20 cellular contexts compared by ENCODE assay signal in genomic region chr2:929965-930364, GRCh38. TPM values are rescaled to one million over a fixed set of nuclear protein-coding genes. Genes with fewer than 3 reads are reported as not detected.
DNase-seq lines count a peak whose midpoint lies in the region; ATAC-seq, FAIRE-seq and TF ChIP-seq lines count a peak whose summit lies in the region.
"Had no signal": no experiment of that assay in that cellular context is flagged by ENCODE, and none has a peak within 500 bp of the region (broad histone marks: within the 10 kb centered on the region; RNA-seq: fewer than 3 reads in every experiment).

No MANE protein-coding gene starts in this region.

- H3K27me3 Mint-ChIP-seq in endodermal cell (ENCODE audit: insufficient read depth) = peaks cover 12% of the 10 kb centered on the region
- H3K27me3 Mint-ChIP-seq in CD8-positive, alpha-beta T cell (ENCODE audit: low read depth) = peaks cover 3% of the 10 kb centered on the region
- H3K27me3 Mint-ChIP-seq: CD4-positive, CD25-positive, alpha-beta regulatory T cell had no signal

- no peaks in the 10 kb centered on the region for H4K20me1 ChIP-seq in HepG2 (ENCODE audit: insufficient read depth, low read length)

- DNase-seq in endodermal cell (peak; percentile 22), HepG2 (ENCODE audit: low spot score) (no peak), sciatic nerve (ENCODE audit: low spot score) (peak; percentile 33), NCI-H2081 treated with DMSO at 0.1 percent for 48 hours (lab: John Stamatoyannopoulos, UW) (no peak), RKO (ENCODE audit: low spot score) (no peak), urothelium cell line (ENCODE audit: low spot score) (no peak)
- DNase-seq in CD8-positive, alpha-beta T cell = no peak
- DNase-seq: ACHN; BE2C; C1 segment of cervical spinal cord; CD4-positive, CD25-positive, alpha-beta regulatory T cell; H7 had no signal

- no peaks in the 10 kb centered on the region for H3K4me1 ChIP-seq in endodermal cell (ENCODE audit: control insufficient read depth, insufficient read depth, low read length)
- no peaks in the 10 kb centered on the region for H3K4me1 ChIP-seq in HepG2 (ENCODE audit: insufficient read depth, low read length)
- no peaks in the 10 kb centered on the region for H3K4me1 ChIP-seq in CD8-positive, alpha-beta T cell (ENCODE audit: insufficient read depth, low read length)
- H3K4me1 ChIP-seq: BE2C had no signal

- no peak overlapping the region for H3K4me3 ChIP-seq in endodermal cell (ENCODE audit: low read length)
- no peak overlapping the region for H3K4me3 ChIP-seq in HepG2 (replicated peaks in 1 of 3; ENCODE audit: insufficient read depth in 1 of 3, low read depth in 2 of 3, low read length in 3 of 3)
- H3K4me3 ChIP-seq in CD8-positive, alpha-beta T cell (ENCODE audit: low read depth, low read length) = no peak overlapping the region
- H3K4me3 ChIP-seq: GM23338 had no signal

- TF ChIP-seq EP300 in HepG2 (IDR thresholded peaks at IDR 0.05; ENCODE audit: low read depth in 2 of 2, low read length in 2 of 2) (no peak), HepG2 (CRISPR knock-in tag; IDR thresholded peaks at IDR 0.05; ENCODE audit: borderline replicate concordance) (no peak)

- WGBS in endodermal cell (ENCODE audit: insufficient coverage in 1 of 2, insufficient read length in 1 of 2), 2 experiments = 93 to 98% methylated on average over 12 to 18 of the region's 18 CpGs
- WGBS in HepG2 (ENCODE audit: low lambda C conversion rate) = 58% methylated on average over 13 of the region's 18 CpGs

- peaks cover 9% of the 10 kb centered on the region for H3K9me3 Mint-ChIP-seq in endodermal cell
- H3K9me3 Mint-ChIP-seq in CD8-positive, alpha-beta T cell = no peaks in the 10 kb centered on the region

- H3K4me1 Mint-ChIP-seq in endodermal cell = peaks cover 12% of the 10 kb centered on the region
- H3K4me1 Mint-ChIP-seq in CD8-positive, alpha-beta T cell (ENCODE audit: low read depth) = no peaks in the 10 kb centered on the region
- H3K4me1 Mint-ChIP-seq: CD4-positive, CD25-positive, alpha-beta regulatory T cell had no signal

- TF ChIP-seq POLR2A in HepG2 (IDR thresholded peaks at IDR 0.05; ENCODE audit: insufficient read depth in 1 of 2, low read depth in 2 of 2, low read length in 2 of 2) = no peak

- intact Hi-C loops in HepG2 (cut with micrococcal nuclease; ENCODE audit: unreplicated experiment) = loop anchor here (5.0 kb wide), 1 partner anchor 438 kb away; no protein-coding TSS in a partner anchor
- intact Hi-C loops in sciatic nerve (cut with DNase I) = no loop called here
- intact Hi-C loops in CD8-positive, alpha-beta T cell (cut with DNase I, micrococcal nuclease) = no loop called here

- no peak overlapping the region for H3K27ac Mint-ChIP-seq in endodermal cell
- H3K27ac Mint-ChIP-seq in CD8-positive, alpha-beta T cell = no peak overlapping the region
- H3K27ac Mint-ChIP-seq: GM23338 had no signal

- H3K36me3 ChIP-seq in endodermal cell (ENCODE audit: control insufficient read depth, insufficient read depth, low read length) = no peaks in the 10 kb centered on the region
- no peaks in the 10 kb centered on the region for H3K36me3 ChIP-seq in HepG2 (replicated peaks in 1 of 2; ENCODE audit: control insufficient read depth in 1 of 2, insufficient read depth in 2 of 2, low read length in 2 of 2)
- no peaks in the 10 kb centered on the region for H3K36me3 ChIP-seq in CD8-positive, alpha-beta T cell (ENCODE audit: insufficient read depth, low read length)
- H3K36me3 ChIP-seq: BE2C had no signal

- H3K9ac ChIP-seq in endodermal cell (ENCODE audit: extremely low read depth, low read length, poor library complexity, severe bottlenecking) (no peak overlapping the region), HepG2 (ENCODE audit: insufficient read depth, low read depth, low read length) (no peak overlapping the region)

- ATAC-seq in HepG2 (peak; percentile 31; the same call in 1 of the 3 replicates), sciatic nerve (no peak)
- no peak for ATAC-seq in CD8-positive, alpha-beta T cell
- ATAC-seq: GM23338, HCT116 had no signal

- H3K36me3 Mint-ChIP-seq in endodermal cell (ENCODE audit: low read depth) = no peaks in the 10 kb centered on the region
- H3K36me3 Mint-ChIP-seq in CD8-positive, alpha-beta T cell = no peaks in the 10 kb centered on the region
- H3K36me3 Mint-ChIP-seq: CD4-positive, CD25-positive, alpha-beta regulatory T cell had no signal

- H3K4me2 ChIP-seq in HepG2 (ENCODE audit: low read depth, low read length) = no peak overlapping the region
- H3K4me2 ChIP-seq: GM23338 had no signal

- no peak overlapping the region for H3K4me3 Mint-ChIP-seq in endodermal cell
- no peak overlapping the region for H3K4me3 Mint-ChIP-seq in CD8-positive, alpha-beta T cell
- H3K4me3 Mint-ChIP-seq: CD4-positive, CD25-positive, alpha-beta regulatory T cell; GM23338 had no signal

- TF ChIP-seq CTCF in endodermal cell (conservative IDR thresholded peaks at IDR 0.05) (no peak), HepG2 (CRISPR knock-in tag; IDR thresholded peaks at IDR 0.05) (no peak)
- no peak for TF ChIP-seq CTCF in CD8-positive, alpha-beta T cell (IDR thresholded peaks at IDR 0.05)

- no peaks in the 10 kb centered on the region for H3K79me2 ChIP-seq in HepG2 (ENCODE audit: insufficient read depth, low read length)

- POLR2A ChIA-PET in HepG2 (lab: Yijun Ruan, JAX) = no interaction called here
- POLR2A ChIA-PET in CD8-positive, alpha-beta T cell (lab: Charles Lee) = no interaction called here

- H3K27me3 ChIP-seq in endodermal cell (ENCODE audit: control insufficient read depth, insufficient read depth, low read length, poor library complexity, severe bottlenecking) (no peaks in the 10 kb centered on the region), HepG2 (ENCODE audit: control insufficient read depth in 1 of 2, insufficient read depth in 2 of 2, low read length in 2 of 2) (peaks cover 7 to 39% of the 10 kb centered on the region in 2 experiments; a peak in 4 of 5 replicates)
- no peaks in the 10 kb centered on the region for H3K27me3 ChIP-seq in CD8-positive, alpha-beta T cell (ENCODE audit: insufficient read depth, low read length)
- H3K27me3 ChIP-seq: BE2C had no signal

- no peak overlapping the region for H3K27ac ChIP-seq in endodermal cell (ENCODE audit: low read depth, low read length)
- no peak overlapping the region for H3K27ac ChIP-seq in HepG2 (ENCODE audit: extremely low read length, insufficient read depth, low read length)
- H3K27ac ChIP-seq in CD8-positive, alpha-beta T cell (ENCODE audit: low read depth, low read length) = no peak overlapping the region

- in situ Hi-C loops in HepG2 (cut with HindIII; ENCODE audit: extremely low pct_ligation_motif_present, low pct_unique_long_range_greater_than_20kb) = no loop called here

- CTCF ChIA-PET in HepG2 (lab: Yijun Ruan, JAX; ENCODE audit: low intra/inter-chr PET ratio, low total read pairs) = no interaction called here
- CTCF ChIA-PET in CD8-positive, alpha-beta T cell (lab: Charles Lee) = no interaction called here

- FAIRE-seq in HepG2 (lab: Jason Lieb, UNC) = no peak
- no peak for FAIRE-seq in urothelium cell line (lab: Jason Lieb, UNC)
- FAIRE-seq: A204.1, D721Med, G401.6, GM12891 had no signal

- H2AFZ ChIP-seq in HepG2 (ENCODE audit: low read length) = no peak overlapping the region
- H2AFZ ChIP-seq: GM23338 had no signal

- TF ChIP-seq RAD21 in HepG2 (CRISPR knock-in tag; IDR thresholded peaks at IDR 0.05) = no peak

- no peaks in the 10 kb centered on the region for H3K9me3 ChIP-seq in endodermal cell (ENCODE audit: control insufficient read depth, low read length)
- H3K9me3 ChIP-seq in HepG2 (ENCODE audit: low read length) = peaks cover under 1% of the 10 kb centered on the region; the same call in 1 of the 2 replicates
- no peaks in the 10 kb centered on the region for H3K9me3 ChIP-seq in CD8-positive, alpha-beta T cell (ENCODE audit: low read length)
- H3K9me3 ChIP-seq: BE2C, Caco-2 had no signal

- no TSS peak for BruUV-seq in HepG2 (replicated peaks; lab: Mats Ljungman, UMichigan)

TF ChIP-seq in HepG2, 621 proteins besides CTCF, POLR2A, EP300 and RAD21:
- TF ChIP-seq ZNF232 (CRISPR knock-in tag; IDR thresholded peaks at IDR 0.05; ENCODE audit: borderline replicate concordance) (no peak), SMC3 (IDR thresholded peaks at IDR 0.05; ENCODE audit: low read length) (no peak), ZFP36L2 (CRISPR knock-in tag; IDR thresholded peaks at IDR 0.05) (no peak)

RNA-seq across cellular contexts. Expression of gene SNTG2, which starts 20.7 kb away (rescaled TPM):
- total RNA-seq in endodermal cell (10 to 100 TPM in 1 of 2 donors, 1 to 10 TPM in 1; 4.1 to 11.9 TPM), HepG2 (2016; rRNA removed; fragmentation: Illumina TruSeq; extraction: Trizol) (not detected in 2 replicates), sciatic nerve (4.4 TPM)
- 1.9 TPM for polyA plus RNA-seq in endodermal cell (2013, experiment 1 of 2)
- polyA plus RNA-seq in endodermal cell (2013, experiment 2 of 2) = 1.2 TPM
- total RNA-seq in HepG2 (2016; cell fraction: cytosol; rRNA removed; fragmentation: Illumina TruSeq; extraction: Trizol; ENCODE audit: low read depth) = not detected in 2 replicates
- not detected in 2 replicates for total RNA-seq in HepG2 (2016; cell fraction: insoluble cytoplasmic fraction; rRNA removed; fragmentation: Illumina TruSeq; extraction: Trizol)
- not detected in 2 replicates for total RNA-seq in HepG2 (2016; cell fraction: membrane; rRNA removed; fragmentation: Illumina TruSeq; extraction: Trizol)
- total RNA-seq in HepG2 (2016; cell fraction: nucleus; rRNA removed; fragmentation: Illumina TruSeq; extraction: Trizol) = not detected in 2 replicates
- not detected in 2 replicates for polyA plus RNA-seq in HepG2 (2011; rRNA removed)
- not detected in 2 replicates for polyA plus RNA-seq in HepG2 (2011; cell fraction: cytosol; rRNA removed)
- not detected in 2 replicates for polyA plus RNA-seq in HepG2 (2011; cell fraction: nucleus; rRNA removed)
- not detected in 2 replicates for polyA plus RNA-seq in HepG2 (2012)
- not detected in 2 replicates for polyA plus RNA-seq in HepG2 (2016; cell fraction: cytosol; fragmentation: Illumina TruSeq; extraction: Trizol; ENCODE audit: low read depth)
- not detected in 2 replicates for polyA plus RNA-seq in HepG2 (2016; cell fraction: insoluble cytoplasmic fraction; fragmentation: Illumina TruSeq; extraction: Trizol; ENCODE audit: low read depth)
- polyA plus RNA-seq in HepG2 (2016; cell fraction: membrane; fragmentation: Illumina TruSeq; extraction: Trizol; ENCODE audit: low read depth) = not detected in 2 replicates
- polyA plus RNA-seq in HepG2 (2016; cell fraction: nucleus; fragmentation: Illumina TruSeq; extraction: Trizol; ENCODE audit: insufficient read depth, low read depth) = not detected in 2 replicates
- not detected in 2 replicates for polyA minus RNA-seq in HepG2 (2011; rRNA and poly(A)+ RNA removed; ENCODE audit: low replicate concordance)
- not detected in 2 replicates for polyA minus RNA-seq in HepG2 (2011; cell fraction: cytosol; rRNA and poly(A)+ RNA removed)
- polyA minus RNA-seq in HepG2 (2011; cell fraction: nucleus; rRNA and poly(A)+ RNA removed) = not detected in 2 replicates
- 1 to 10 TPM; 5.1 to 5.3 TPM for total RNA-seq in CD8-positive, alpha-beta T cell
- total RNA-seq: Caco-2, HT-29 had no signal
- polyA plus RNA-seq: CD4-positive, CD25-positive, alpha-beta regulatory T cell had no signal

Comparison
In these comparisons a context has a peak if more than half of its experiments do, and no peak if none do; other contexts are left out.
1. DNase-seq: peak in endodermal cell (single experiment) and sciatic nerve (single experiment); none in HepG2 (single experiment), NCI-H2081 treated with DMSO at 0.1 percent for 48 hours (single experiment), RKO (single experiment), CD8-positive, alpha-beta T cell (0 of 7) and urothelium cell line (single experiment).